In the genomic region with DNA sequence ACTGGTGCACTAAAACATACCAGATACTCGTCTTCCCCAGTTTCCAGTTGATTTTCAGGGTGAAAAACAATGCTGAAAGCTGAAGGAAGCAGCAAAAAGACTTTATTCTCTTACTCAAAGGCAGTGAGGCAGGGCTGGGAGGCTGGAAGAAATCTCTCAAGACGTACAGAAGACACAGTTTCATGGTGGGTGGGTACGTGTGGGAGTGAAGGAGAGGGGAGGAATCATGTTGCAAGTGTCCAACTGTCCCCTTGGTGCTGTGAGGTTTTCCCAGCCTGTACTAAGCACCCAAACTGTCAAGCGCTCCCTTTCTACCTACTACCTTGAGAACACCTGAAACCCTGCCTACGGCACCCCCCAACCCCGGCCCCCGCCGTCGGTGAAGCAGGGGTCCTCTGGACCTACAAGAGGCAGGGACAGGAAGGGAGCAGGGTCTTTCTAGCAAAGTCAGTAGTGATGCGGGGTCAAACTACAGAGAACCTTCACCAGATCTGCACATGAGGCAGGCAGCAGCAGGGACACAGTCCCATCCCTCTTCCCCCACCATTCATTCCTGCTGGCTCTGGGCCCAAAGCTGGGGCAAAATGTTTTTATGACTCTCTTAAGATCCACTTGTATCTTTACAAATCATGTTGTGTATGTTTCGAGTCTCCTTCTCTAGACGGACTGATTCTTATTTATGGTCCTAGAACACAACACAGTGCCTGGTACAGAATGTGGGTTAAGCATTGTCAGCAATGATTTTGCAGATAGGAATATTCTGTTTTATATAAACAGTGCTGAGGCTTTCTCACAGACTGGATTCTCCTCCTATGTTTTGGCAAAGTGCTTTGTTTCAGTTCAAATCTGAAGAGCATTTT, we compare ENCODE assay signal across 15 cellular contexts. TPM values are rescaled to one million over a fixed set of nuclear protein-coding genes. Genes with fewer than 3 reads are reported as not detected.
A peak's percentile ranks its signal among the peaks of the same experiment; 100 is the strongest.
DNase-seq lines count a peak whose midpoint lies in the region; ATAC-seq and TF ChIP-seq lines count a peak whose summit lies in the region.
"Had no signal": no experiment of that assay in that cellular context is flagged by ENCODE, and none has a peak within 500 bp of the region (broad histone marks: within the 10 kb centered on the region; RNA-seq: fewer than 3 reads in every experiment).

No MANE protein-coding gene starts in this region.

- intact Hi-C loops in body of pancreas (cut with DNase I), result no loop called here

- no peak overlapping the region for H3K27ac Mint-ChIP-seq in osteocyte (ENCODE audit: unreplicated experiment)
- H3K27ac Mint-ChIP-seq: stimulated activated naive B cell treated with anti-CD40 and anti-IgM and Interleukin-4, amounts not matched to agents 10 μg/mL and 1 μg/mL and 100 μg/mL, for 72 hours; WTC11 had no signal

- H3K4me3 ChIP-seq in Loucy (ENCODE audit: low read length, poor library complexity, severe bottlenecking) (peak overlapping the region; percentile 85), body of pancreas (no peak overlapping the region), rectal smooth muscle tissue (ENCODE audit: low read length) (peak overlapping the region; percentile 10)

- H3K9ac ChIP-seq in Loucy (ENCODE audit: low read depth, low read length, poor library complexity, severe bottlenecking), result no peak overlapping the region
- H3K9ac ChIP-seq in rectal smooth muscle tissue (ENCODE audit: low read length), result no peak overlapping the region

- H3K27me3 Mint-ChIP-seq in osteocyte (ENCODE audit: unreplicated experiment), result peaks cover 9% of the 10 kb centered on the region
- H3K27me3 Mint-ChIP-seq: stimulated activated naive B cell treated with anti-CD40 and anti-IgM and Interleukin-4, amounts not matched to agents 10 μg/mL and 1 μg/mL and 100 μg/mL, for 72 hours had no signal

- H3K4me3 Mint-ChIP-seq in osteocyte (ENCODE audit: unreplicated experiment), result no peak overlapping the region

- peak overlapping the region; percentile 51 to 99 (median 97) for H3K27ac ChIP-seq in body of pancreas
- peak overlapping the region; percentile 23 for H3K27ac ChIP-seq in rectal smooth muscle tissue (ENCODE audit: low read depth, low read length)
- H3K27ac ChIP-seq: foreskin keratinocyte had no signal

- H3K79me2 ChIP-seq in Loucy (ENCODE audit: insufficient read depth, low read length), result peaks cover 20% of the 10 kb centered on the region

- H3K4me1 Mint-ChIP-seq in osteocyte (ENCODE audit: unreplicated experiment), result peaks cover 23% of the 10 kb centered on the region

- H3K4me2 ChIP-seq in Loucy (ENCODE audit: low read depth, low read length, poor library complexity, severe bottlenecking), result peak overlapping the region; percentile 91

- H3F3A ChIP-seq in Loucy (ENCODE audit: low read depth), result peaks cover 11% of the 10 kb centered on the region

- H3K9me3 Mint-ChIP-seq in osteocyte (ENCODE audit: unreplicated experiment), result no peaks in the 10 kb centered on the region
- H3K9me3 Mint-ChIP-seq: stimulated activated naive B cell treated with anti-CD40 and anti-IgM and Interleukin-4, amounts not matched to agents 10 μg/mL and 1 μg/mL and 100 μg/mL, for 72 hours; WTC11 had no signal

- no peak for TF ChIP-seq CTCF in Loucy (conservative IDR thresholded peaks at IDR 0.05; ENCODE audit: low read length)
- no peak for TF ChIP-seq CTCF in body of pancreas (IDR thresholded peaks at IDR 0.05)
- no peak for TF ChIP-seq CTCF in osteocyte (IDR thresholded peaks at IDR 0.05)

- no peak overlapping the region for H2AFZ ChIP-seq in Loucy (ENCODE audit: low read length)

- H4K20me1 ChIP-seq in Loucy (ENCODE audit: insufficient read depth, low read length, poor library complexity, severe bottlenecking), result peaks cover 14% of the 10 kb centered on the region

- WGBS in body of pancreas, 2 donors, result 45 to 56% methylated on average over 12 of the region's 12 CpGs

- ATAC-seq in body of pancreas, result no peak
- ATAC-seq: foreskin keratinocyte; Right ventricle myocardium inferior; stimulated activated naive B cell treated with anti-CD40 and anti-IgM and Interleukin-4, amounts not matched to agents 10 μg/mL and 1 μg/mL and 100 μg/mL, for 72 hours; WTC11 had no signal

- H3K36me3 ChIP-seq in Loucy (ENCODE audit: insufficient read depth, low read length) (no peaks in the 10 kb centered on the region), body of pancreas (replicated peaks in 1 of 2; ENCODE audit: insufficient read depth in 1 of 2, low read depth in 2 of 2) (no peaks in the 10 kb centered on the region), rectal smooth muscle tissue (ENCODE audit: control insufficient read depth, insufficient read depth, low read length) (no peaks in the 10 kb centered on the region)

- H3K4me1 ChIP-seq in Loucy (ENCODE audit: insufficient read depth, low read length, poor library complexity, severe bottlenecking) (peaks cover 60% of the 10 kb centered on the region), body of pancreas (peaks cover 46% of the 10 kb centered on the region), rectal smooth muscle tissue (ENCODE audit: control insufficient read depth, insufficient read depth, low read length) (peaks cover 24% of the 10 kb centered on the region)

- TF ChIP-seq POLR2A in body of pancreas (IDR thresholded peaks at IDR 0.05), result no peak

- no peaks in the 10 kb centered on the region for H3K36me3 Mint-ChIP-seq in osteocyte (ENCODE audit: unreplicated experiment)
- H3K36me3 Mint-ChIP-seq: WTC11 had no signal

- DNase-seq in NCI-H510A treated with DMSO at 0.1 percent for 48 hours (lab: John Stamatoyannopoulos, UW) (peak; percentile 8), NCI-H510A (lab: John Stamatoyannopoulos, UW) (no peak), body of pancreas (peak in 2 of 4 donors; percentile 17 to 21), osteocyte (ENCODE audit: extremely low spot score, unreplicated experiment) (no peak), NCI-H2227 treated with DMSO at 0.1 percent for 48 hours (lab: John Stamatoyannopoulos, UW) (no peak), midbrain (lab: John Stamatoyannopoulos, UW) (no peak)
- DNase-seq: foreskin keratinocyte; IMR-90; kidney; NCI-H2171 treated with DMSO at 0.1 percent for 48 hours; stimulated activated naive B cell treated with anti-CD40 and anti-IgM and Interleukin-4, amounts not matched to agents 10 μg/mL and 1 μg/mL and 100 μg/mL, for 72 hours had no signal

- no peaks in the 10 kb centered on the region for H3K9me2 ChIP-seq in Loucy (replicated peaks; ENCODE audit: low read depth, low read length)

- no peaks in the 10 kb centered on the region for H3K27me3 ChIP-seq in Loucy (ENCODE audit: insufficient read depth, low read length, poor library complexity, severe bottlenecking)
- no peaks in the 10 kb centered on the region for H3K27me3 ChIP-seq in body of pancreas
- no peaks in the 10 kb centered on the region for H3K27me3 ChIP-seq in rectal smooth muscle tissue (ENCODE audit: control insufficient read depth, insufficient read depth, low read length)

- H3K9me3 ChIP-seq in Loucy (ENCODE audit: insufficient read depth, low read depth, low read length) (no peaks in the 10 kb centered on the region), body of pancreas (no peaks in the 10 kb centered on the region)

RNA-seq across cellular contexts. Expression of a gene that starts 2.4 kb away (rescaled TPM):
- 10 to 100 TPM; 21.8 to 34.8 TPM for total RNA-seq in body of pancreas
- total RNA-seq in osteocyte, result 44.2 and 47.7 TPM in 2 replicates

Comparison
In these comparisons a context has a peak if more than half of its experiments do, and no peak if none do; other contexts are left out.
1. H3K4me3 ChIP-seq: peak in Loucy (single experiment) and rectal smooth muscle tissue (single experiment); none in body of pancreas (0 of 2).